ENCODE assay signal across 8 cellular contexts in the genomic region with DNA sequence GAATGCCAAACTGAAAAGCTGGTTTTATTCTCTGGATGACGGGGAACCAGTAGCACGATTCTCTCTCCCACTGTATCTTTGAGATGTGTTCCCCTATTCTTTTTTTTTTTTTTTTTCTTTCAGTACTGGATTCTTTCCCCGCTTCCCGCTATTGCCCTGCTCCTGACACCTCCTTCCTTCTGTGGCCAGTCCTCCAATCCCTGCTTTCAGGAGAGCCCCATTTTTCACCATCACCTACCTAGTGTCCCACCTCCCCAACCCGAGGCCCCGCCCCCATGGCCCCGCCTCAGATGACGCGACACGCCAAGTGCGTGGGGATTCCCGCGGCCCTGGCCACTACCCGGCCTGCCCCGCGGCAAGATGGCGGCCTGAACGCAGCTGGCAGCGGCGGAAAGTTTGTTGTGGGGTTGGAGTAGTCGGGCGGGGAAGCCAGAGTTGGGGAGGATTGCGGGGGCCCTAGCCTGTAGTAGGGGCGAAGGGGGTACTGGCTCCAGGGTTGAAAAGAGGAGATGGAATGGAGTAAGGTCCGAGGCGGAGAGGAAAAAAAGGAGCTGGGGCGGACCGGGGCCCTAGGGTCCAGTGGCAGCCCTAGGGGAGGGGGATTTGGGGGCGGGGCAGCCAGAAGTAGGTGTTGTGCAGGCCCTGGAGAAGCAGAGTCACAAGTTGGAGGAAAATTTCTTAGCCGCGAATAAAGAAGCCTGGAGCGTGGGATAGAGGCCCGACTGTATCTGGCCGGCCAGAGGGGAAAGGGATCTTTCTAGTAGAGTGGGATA.
DNase-seq lines count a peak whose midpoint lies in the region; ATAC-seq and TF ChIP-seq lines count a peak whose summit lies in the region.

A gene with protein sequence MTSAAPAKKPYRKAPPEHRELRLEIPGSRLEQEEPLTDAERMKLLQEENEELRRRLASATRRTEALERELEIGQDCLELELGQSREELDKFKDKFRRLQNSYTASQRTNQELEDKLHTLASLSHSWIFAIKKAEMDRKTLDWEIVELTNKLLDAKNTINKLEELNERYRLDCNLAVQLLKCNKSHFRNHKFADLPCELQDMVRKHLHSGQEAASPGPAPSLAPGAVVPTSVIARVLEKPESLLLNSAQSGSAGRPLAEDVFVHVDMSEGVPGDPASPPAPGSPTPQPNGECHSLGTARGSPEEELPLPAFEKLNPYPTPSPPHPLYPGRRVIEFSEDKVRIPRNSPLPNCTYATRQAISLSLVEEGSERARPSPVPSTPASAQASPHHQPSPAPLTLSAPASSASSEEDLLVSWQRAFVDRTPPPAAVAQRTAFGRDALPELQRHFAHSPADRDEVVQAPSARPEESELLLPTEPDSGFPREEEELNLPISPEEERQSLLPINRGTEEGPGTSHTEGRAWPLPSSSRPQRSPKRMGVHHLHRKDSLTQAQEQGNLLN (plus strand): TSS at position 336 of the 773 bp plus-strand sequence. CDS start 21,432 bp downstream, outside the sequence.

- H2AFZ ChIP-seq in Loucy (ENCODE audit: low read length), result peak within 1 kb of the TSS; percentile 95

- peak within 1 kb of the TSS; percentile 84 for H3K4me2 ChIP-seq in Loucy (ENCODE audit: low read depth, low read length, poor library complexity, severe bottlenecking)

- peak; percentile 94 for ATAC-seq in GM21737 (IDR thresholded peaks at IDR 0.05; ENCODE audit: unreplicated experiment)

- no peaks in the 10 kb centered on the region for H3K9me3 ChIP-seq in Loucy (ENCODE audit: insufficient read depth, low read depth, low read length)

- no peaks in the 10 kb centered on the region for H3K36me3 ChIP-seq in Loucy (ENCODE audit: insufficient read depth, low read length)

- peak; percentile 93 for DNase-seq in DMS53 (lab: John Stamatoyannopoulos, UW)
- peak; percentile 84 to 86 for DNase-seq in SHP77 (lab: John Stamatoyannopoulos, UW)
- peak; percentile 99 for DNase-seq in activated effector memory CD4-positive, alpha-beta T cell treated with anti-CD3 and anti-CD28 coated beads, Interleukin-2, amount 50 U/mL, for 16 hours
- DNase-seq in fibroblast of the conjunctiva (ENCODE audit: low read depth), result peak; percentile 53
- DNase-seq in nephron progenitor cell, result peak; percentile 98

- H3K27me3 ChIP-seq in Loucy (ENCODE audit: insufficient read depth, low read length, poor library complexity, severe bottlenecking), result no peaks in the 10 kb centered on the region

- H3F3A ChIP-seq in Loucy (ENCODE audit: low read depth), result no peaks in the 10 kb centered on the region

- peak within 1 kb of the TSS; percentile 93 for H3K9ac ChIP-seq in Loucy (ENCODE audit: low read depth, low read length, poor library complexity, severe bottlenecking)

- peaks cover 63% of the 10 kb centered on the region for H3K4me1 Mint-ChIP-seq in nephron progenitor cell
- peaks cover 47% of the 10 kb centered on the region for H3K4me1 Mint-ChIP-seq in stimulated activated naive CD8-positive, alpha-beta T cell treated with anti-CD3 and anti-CD28 coated beads, Interleukin-15, Interleukin-2, amounts not matched to agents 100 ng/mL and 50 ng/mL, for 24 hours (ENCODE audit: low read depth)

- H3K9me3 Mint-ChIP-seq in nephron progenitor cell, result no peaks in the 10 kb centered on the region
- H3K9me3 Mint-ChIP-seq in stimulated activated naive CD8-positive, alpha-beta T cell treated with anti-CD3 and anti-CD28 coated beads, Interleukin-15, Interleukin-2, amounts not matched to agents 100 ng/mL and 50 ng/mL, for 24 hours, result no peaks in the 10 kb centered on the region

- TF ChIP-seq CTCF in Loucy (conservative IDR thresholded peaks at IDR 0.05; ENCODE audit: low read length) (no peak), nephron progenitor cell (IDR thresholded peaks at IDR 0.05) (no peak)

- peaks cover 9% of the 10 kb centered on the region for H3K27me3 Mint-ChIP-seq in nephron progenitor cell (ENCODE audit: low read depth, poor library complexity)
- H3K27me3 Mint-ChIP-seq in stimulated activated naive CD8-positive, alpha-beta T cell treated with anti-CD3 and anti-CD28 coated beads, Interleukin-15, Interleukin-2, amounts not matched to agents 100 ng/mL and 50 ng/mL, for 24 hours, result no peaks in the 10 kb centered on the region

- peak within 1 kb of the TSS; percentile 93 for H3K4me3 ChIP-seq in Loucy (ENCODE audit: low read length, poor library complexity, severe bottlenecking)

- H3K36me3 Mint-ChIP-seq in nephron progenitor cell (ENCODE audit: low read depth), result no peaks in the 10 kb centered on the region
- H3K36me3 Mint-ChIP-seq in stimulated activated naive CD8-positive, alpha-beta T cell treated with anti-CD3 and anti-CD28 coated beads, Interleukin-15, Interleukin-2, amounts not matched to agents 100 ng/mL and 50 ng/mL, for 24 hours (ENCODE audit: low read depth), result peaks cover 5% of the 10 kb centered on the region

- no peaks in the 10 kb centered on the region for H3K9me2 ChIP-seq in Loucy (replicated peaks; ENCODE audit: low read depth, low read length)

- H4K20me1 ChIP-seq in Loucy (ENCODE audit: insufficient read depth, low read length, poor library complexity, severe bottlenecking), result peaks cover 4% of the 10 kb centered on the region

- peak within 1 kb of the TSS; percentile 92 for H3K4me3 Mint-ChIP-seq in nephron progenitor cell
- H3K4me3 Mint-ChIP-seq in stimulated activated naive CD8-positive, alpha-beta T cell treated with anti-CD3 and anti-CD28 coated beads, Interleukin-15, Interleukin-2, amounts not matched to agents 100 ng/mL and 50 ng/mL, for 24 hours, result peak within 1 kb of the TSS; percentile 97

- H3K4me1 ChIP-seq in Loucy (ENCODE audit: insufficient read depth, low read length, poor library complexity, severe bottlenecking), result peaks cover 34% of the 10 kb centered on the region

- H3K27ac Mint-ChIP-seq in nephron progenitor cell, result peak within 1 kb of the TSS; percentile 81
- H3K27ac Mint-ChIP-seq in stimulated activated naive CD8-positive, alpha-beta T cell treated with anti-CD3 and anti-CD28 coated beads, Interleukin-15, Interleukin-2, amounts not matched to agents 100 ng/mL and 50 ng/mL, for 24 hours, result peak within 1 kb of the TSS; percentile 85

- H3K79me2 ChIP-seq in Loucy (ENCODE audit: insufficient read depth, low read length), result peaks cover 36% of the 10 kb centered on the region

Comparison
In these comparisons a context has a peak if more than half of its experiments do, and no peak if none do; other contexts are left out.
1. Peak in every context shown above with its lines: DNase-seq, ATAC-seq and H3K4me3 ChIP-seq.